ENCODE assay signal across 26 cellular contexts in the genomic region with DNA sequence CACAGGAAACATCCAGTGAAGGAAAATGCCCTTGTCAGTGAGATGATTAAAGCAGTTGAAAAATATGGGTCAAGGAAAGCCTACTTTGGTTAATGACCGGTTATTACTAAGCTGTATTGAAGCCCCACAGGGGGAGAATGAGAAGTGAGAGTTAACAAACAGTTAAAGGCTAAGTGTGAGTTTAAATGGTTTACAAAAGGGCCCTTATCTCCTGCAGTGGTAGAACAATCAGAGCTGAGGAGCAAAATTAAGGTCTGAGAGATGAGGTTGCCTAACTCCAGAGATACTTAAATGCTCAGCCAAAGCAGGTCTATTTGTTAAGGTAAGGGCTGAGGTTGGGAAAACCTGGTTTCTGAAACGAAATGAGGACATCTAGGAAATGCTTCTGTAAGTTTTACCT.
"Had no signal": no experiment of that assay in that cellular context is flagged by ENCODE, and none has a peak within 500 bp of the region (broad histone marks: within the 10 kb centered on the region; RNA-seq: fewer than 3 reads in every experiment).

No MANE protein-coding gene starts in this region.

- ATAC-seq: foreskin keratinocyte; heart right ventricle; left lobe of liver; naive thymus-derived CD4-positive, alpha-beta T cell; psoas muscle; right cardiac atrium; stimulated activated effector memory CD8-positive, alpha-beta T cell treated with anti-CD3 and anti-CD28 coated beads, Interleukin-12 subunit alpha, Interleukin-12 subunit beta, amount 100 ng/mL, for 72 hours had no signal

- H3K36me3 ChIP-seq: esophagus muscularis mucosa, heart right ventricle, ovary, sigmoid colon, stomach, thyroid gland had no signal

- H3K9me3 ChIP-seq: esophagus muscularis mucosa, heart right ventricle, ovary, psoas muscle, sigmoid colon, stomach, thyroid gland had no signal

- H3K27me3 ChIP-seq: esophagus muscularis mucosa, heart right ventricle, ovary, sigmoid colon, stomach, thyroid gland had no signal

- H3K4me1 ChIP-seq: esophagus muscularis mucosa, foreskin keratinocyte, psoas muscle, sigmoid colon, stomach had no signal

- H3K27ac ChIP-seq: coronary artery, esophagus muscularis mucosa, foreskin keratinocyte, heart right ventricle, ovary, psoas muscle, sigmoid colon, stomach, thyroid gland had no signal

- DNase-seq: dermis blood vessel endothelial cell; effector memory CD4-positive, alpha-beta T cell; foreskin keratinocyte; glutamatergic neuron; heart right ventricle; hypothalamus; mesenchymal stem cell; midbrain; naive thymus-derived CD4-positive, alpha-beta T cell; nephron progenitor cell; occipital lobe; ovary; posterior cingulate gyrus; psoas muscle; right cardiac atrium; sigmoid colon; stimulated activated CD4-positive, alpha-beta T cell treated with anti-CD3 and anti-CD28 coated beads, Interleukin-2, amount 100 ng/mL, for 24 hours; stimulated activated CD4-positive, alpha-beta T cell treated with anti-CD3 and anti-CD28 coated beads, Interleukin-4, amount 100 ng/mL, for 24 hours; stimulated activated naive CD4-positive, alpha-beta T cell treated with Interleukin-2 at 50 U/mL for 16 hours; stomach; thyroid gland; trophoblast cell had no signal

- H3K4me3 ChIP-seq: coronary artery, esophagus muscularis mucosa, heart right ventricle, ovary, psoas muscle, sigmoid colon, stomach, thyroid gland had no signal
